12 cellular contexts compared by ENCODE assay signal in the genomic region with DNA sequence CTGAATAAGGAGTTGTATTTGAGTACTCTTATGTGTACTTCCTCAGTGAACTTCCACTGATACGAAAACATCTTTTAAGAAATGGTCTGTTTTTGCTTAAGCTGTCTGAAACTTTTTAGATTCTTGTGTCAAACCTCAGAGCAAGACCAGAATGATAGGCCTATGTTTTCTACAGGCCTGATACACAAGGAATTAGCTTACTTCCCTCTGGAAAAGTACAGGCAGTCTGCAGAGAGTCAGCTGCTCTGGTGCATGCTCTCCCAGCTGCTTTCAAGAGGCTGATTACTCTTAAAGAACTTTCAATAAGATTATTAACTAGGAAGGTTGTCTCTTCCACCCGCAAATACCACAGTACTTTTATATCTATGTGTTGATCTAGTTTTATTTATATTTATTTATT. TPM values are rescaled to one million over a fixed set of nuclear protein-coding genes. Genes with fewer than 3 reads are reported as not detected.
DNase-seq lines count a peak whose midpoint lies in the region; ATAC-seq and TF ChIP-seq lines count a peak whose summit lies in the region.
"Had no signal": no experiment of that assay in that cellular context is flagged by ENCODE, and none has a peak within 500 bp of the region (broad histone marks: within the 10 kb centered on the region; RNA-seq: fewer than 3 reads in every experiment).

No MANE protein-coding gene starts in this region.

- H3K4me3 Mint-ChIP-seq in endodermal cell (no peak overlapping the region), mesothelial cell of epicardium (no peak overlapping the region)
- H3K4me3 Mint-ChIP-seq: activated naive CD8-positive, alpha-beta T cell treated with anti-CD3 and anti-CD28 coated beads, Interleukin-2, amount 10 ng/mL, durations not matched to agents 7 days and 5 days had no signal

- no peaks in the 10 kb centered on the region for H3K36me3 ChIP-seq in endodermal cell (ENCODE audit: control insufficient read depth, insufficient read depth, low read length)
- H3K36me3 ChIP-seq in tibial artery: no peaks in the 10 kb centered on the region
- H3K36me3 ChIP-seq in osteoblast (ENCODE audit: insufficient read depth, low read length): no peaks in the 10 kb centered on the region

- no peak overlapping the region for H2AFZ ChIP-seq in osteoblast (ENCODE audit: low read length)

- H3K4me3 ChIP-seq in endodermal cell (ENCODE audit: low read length) (no peak overlapping the region), tibial artery (no peak overlapping the region), osteoblast (ENCODE audit: insufficient read depth, low read length) (no peak overlapping the region)

- peaks cover 26% of the 10 kb centered on the region for H4K20me1 ChIP-seq in osteoblast (ENCODE audit: insufficient read depth, low read length)

- no peak for ATAC-seq in HG03520 (IDR thresholded peaks at IDR 0.05; ENCODE audit: unreplicated experiment)
- ATAC-seq: naive thymus-derived CD8-positive, alpha-beta T cell had no signal

- H3K4me1 ChIP-seq in endodermal cell (ENCODE audit: control insufficient read depth, insufficient read depth, low read length): peaks cover 4% of the 10 kb centered on the region
- peaks cover 0 to 39% (median 15%) of the 10 kb centered on the region in 4 donors for H3K4me1 ChIP-seq in tibial artery
- H3K4me1 ChIP-seq in osteoblast (ENCODE audit: insufficient read depth, low read length): peaks cover 16% of the 10 kb centered on the region

- H3K79me2 ChIP-seq in osteoblast (ENCODE audit: insufficient read depth, low read length): peaks cover 62% of the 10 kb centered on the region

- H3K4me1 Mint-ChIP-seq in endodermal cell: peaks cover 25% of the 10 kb centered on the region
- peaks cover 18% of the 10 kb centered on the region for H3K4me1 Mint-ChIP-seq in mesothelial cell of epicardium

- H3K36me3 Mint-ChIP-seq in endodermal cell (ENCODE audit: low read depth): peaks cover 8% of the 10 kb centered on the region
- H3K36me3 Mint-ChIP-seq in mesothelial cell of epicardium: no peaks in the 10 kb centered on the region

- no peaks in the 10 kb centered on the region for H3K27me3 Mint-ChIP-seq in endodermal cell (ENCODE audit: insufficient read depth)
- no peaks in the 10 kb centered on the region for H3K27me3 Mint-ChIP-seq in mesothelial cell of epicardium (ENCODE audit: low read depth)
- H3K27me3 Mint-ChIP-seq: activated naive CD8-positive, alpha-beta T cell treated with anti-CD3 and anti-CD28 coated beads, Interleukin-2, amount 10 ng/mL, durations not matched to agents 7 days and 5 days; naive thymus-derived CD8-positive, alpha-beta T cell had no signal

- H3K27ac Mint-ChIP-seq in endodermal cell (peak overlapping the region; percentile 37), mesothelial cell of epicardium (peak overlapping the region; percentile 77)
- H3K27ac Mint-ChIP-seq: activated naive CD8-positive, alpha-beta T cell treated with anti-CD3 and anti-CD28 coated beads, Interleukin-2, amount 10 ng/mL, durations not matched to agents 7 days and 5 days had no signal

- H3K27ac ChIP-seq in endodermal cell (ENCODE audit: low read depth, low read length): no peak overlapping the region
- H3K27ac ChIP-seq in tibial artery: peak overlapping the region; percentile 12 to 42
- H3K27ac ChIP-seq in osteoblast (ENCODE audit: low read depth, low read length): no peak overlapping the region

- intact Hi-C loops in tibial artery (cut with DNase I; ENCODE audit: low total_unique reads): no loop called here

- TF ChIP-seq CTCF in endodermal cell (conservative IDR thresholded peaks at IDR 0.05) (no peak), mesothelial cell of epicardium (IDR thresholded peaks at IDR 0.05; ENCODE audit: unreplicated experiment) (no peak), tibial artery (IDR thresholded peaks at IDR 0.05) (no peak), osteoblast (IDR thresholded peaks at IDR 0.05; ENCODE audit: extremely low read depth, low read depth, low read length) (no peak)

- no peaks in the 10 kb centered on the region for H3K27me3 ChIP-seq in endodermal cell (ENCODE audit: control insufficient read depth, insufficient read depth, low read length, poor library complexity, severe bottlenecking)
- no peaks in the 10 kb centered on the region for H3K27me3 ChIP-seq in tibial artery
- no peaks in the 10 kb centered on the region for H3K27me3 ChIP-seq in osteoblast (ENCODE audit: insufficient read depth, low read length)

- no peak overlapping the region for H3K4me2 ChIP-seq in osteoblast (ENCODE audit: insufficient read depth, low read length)

- peak; percentile 19 for DNase-seq in DMS 273 (lab: John Stamatoyannopoulos, UW; ENCODE audit: unreplicated experiment)
- DNase-seq in DMS 273 treated with DMSO at 0.1 percent for 48 hours (lab: John Stamatoyannopoulos, UW): no peak
- no peak for DNase-seq in endodermal cell
- DNase-seq in mesothelial cell of epicardium (ENCODE audit: low spot score in 2 of 2, unreplicated experiment in 2 of 2): no peak
- DNase-seq in tibial artery: no peak
- no peak for DNase-seq in activated effector memory CD4-positive, alpha-beta T cell treated with Interleukin-2 at 50 U/mL for 16 hours
- DNase-seq in osteoblast (ENCODE audit: insufficient read length, low spot score, missing footprints): no peak
- DNase-seq: activated CD8-positive, alpha-beta memory T cell treated with anti-CD3 and anti-CD28 coated beads for 24 hours; activated naive CD8-positive, alpha-beta T cell treated with anti-CD3 and anti-CD28 coated beads, Interleukin-2, amount 10 ng/mL, durations not matched to agents 7 days and 5 days; naive thymus-derived CD8-positive, alpha-beta T cell; NCI-H526 had no signal

- WGBS in endodermal cell (ENCODE audit: insufficient coverage in 1 of 2, insufficient read length in 1 of 2), 2 experiments: 92 to 96% methylated on average over 1 of the region's 2 CpGs

- H3K9me3 Mint-ChIP-seq in endodermal cell: no peaks in the 10 kb centered on the region
- no peaks in the 10 kb centered on the region for H3K9me3 Mint-ChIP-seq in mesothelial cell of epicardium
- H3K9me3 Mint-ChIP-seq: activated naive CD8-positive, alpha-beta T cell treated with anti-CD3 and anti-CD28 coated beads, Interleukin-2, amount 10 ng/mL, durations not matched to agents 7 days and 5 days; naive thymus-derived CD8-positive, alpha-beta T cell had no signal

- H3K9ac ChIP-seq in endodermal cell (ENCODE audit: extremely low read depth, low read length, poor library complexity, severe bottlenecking): no peak overlapping the region

- no peaks in the 10 kb centered on the region for H3K9me3 ChIP-seq in endodermal cell (ENCODE audit: control insufficient read depth, low read length)
- no peaks in the 10 kb centered on the region for H3K9me3 ChIP-seq in tibial artery
- H3K9me3 ChIP-seq in osteoblast (ENCODE audit: low read depth, low read length): no peaks in the 10 kb centered on the region

RNA-seq across cellular contexts. Expression of a gene that starts 9.5 kb away (rescaled TPM):
- total RNA-seq in endodermal cell (10 to 100 TPM; 41.2 to 47.3 TPM), mesothelial cell of epicardium (41.5 to 44.0 TPM (median 43.4 TPM) in 3 replicates), osteoblast (23.5 and 25.6 TPM in 2 replicates)
- 19.0 TPM for polyA plus RNA-seq in endodermal cell (2013, experiment 1 of 2)
- 22.0 TPM for polyA plus RNA-seq in endodermal cell (2013, experiment 2 of 2)

Comparison
In these comparisons a context has a peak if more than half of its experiments do, and no peak if none do; other contexts are left out.
1. H3K27ac ChIP-seq: peak in tibial artery (2 of 2); none in endodermal cell (single experiment) and osteoblast (single experiment).